ENCODE assay signal across 19 cellular contexts in the genomic region with DNA sequence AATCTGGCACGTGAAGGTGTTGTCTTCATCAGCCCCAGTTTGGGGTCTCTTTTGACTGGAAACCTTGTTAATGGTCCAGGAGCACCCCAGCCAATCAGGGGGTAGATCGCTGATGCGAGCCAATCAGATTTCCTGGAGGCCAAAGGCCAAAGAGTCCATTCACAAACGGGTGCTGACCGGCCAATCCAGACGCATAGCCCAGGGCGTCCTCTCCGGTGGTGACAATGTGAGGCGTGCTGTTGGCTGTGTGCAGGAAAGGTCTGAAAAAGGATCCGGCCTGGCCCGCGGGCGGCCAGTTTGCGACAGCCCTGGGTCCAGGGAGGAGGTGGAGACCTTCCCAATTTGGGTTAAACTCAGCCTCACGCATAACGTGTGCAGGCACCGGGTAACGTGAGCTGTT. TPM values are rescaled to one million over a fixed set of nuclear protein-coding genes. Genes with fewer than 3 reads are reported as not detected.
DNase-seq lines count a peak whose midpoint lies in the region; TF ChIP-seq lines count a peak whose summit lies in the region.
"Had no signal": no experiment of that assay in that cellular context is flagged by ENCODE, and none has a peak within 500 bp of the region (broad histone marks: within the 10 kb centered on the region; RNA-seq: fewer than 3 reads in every experiment).

No MANE protein-coding gene starts in this region.

- no peaks in the 10 kb centered on the region for H4K20me1 ChIP-seq in H9 (ENCODE audit: control insufficient read depth, insufficient read depth, insufficient read length)
- H4K20me1 ChIP-seq in SU-DHL-6 (ENCODE audit: low read depth, low read length), result no peaks in the 10 kb centered on the region

- H3K56ac ChIP-seq in H9 (ENCODE audit: insufficient read length, low read depth, low read length), result no peak overlapping the region

- H3K4me1 Mint-ChIP-seq in H9, result peaks cover 21 to 34% of the 10 kb centered on the region in 2 experiments

- WGBS in H9 (ENCODE audit: extremely low coverage, insufficient read length, low lambda C conversion rate), result no CpG with 5 or more reads among the region's 18 CpGs
- WGBS in adrenal gland, 4 donors, result 71 to 74% (median 73%) methylated on average over 15 to 18 of the region's 18 CpGs

- no peak overlapping the region for H2BK12ac ChIP-seq in H9 (ENCODE audit: insufficient read length, low read depth, low read length)

- H2BK15ac ChIP-seq in H9 (ENCODE audit: low read depth, low read length), result no peak overlapping the region

- H3K79me1 ChIP-seq in H9 (ENCODE audit: insufficient read depth, low read depth, low read length, poor library complexity, severe bottlenecking), result no peaks in the 10 kb centered on the region

- no peak overlapping the region for H2BK20ac ChIP-seq in H9 (ENCODE audit: low read depth, low read length, poor library complexity, severe bottlenecking)

- H2AFZ ChIP-seq in H9 (ENCODE audit: low read length), result no peak overlapping the region
- no peak overlapping the region for H2AFZ ChIP-seq in SU-DHL-6 (ENCODE audit: low read depth, low read length, severe bottlenecking)

- intact Hi-C loops in adrenal gland (cut with DNase I), result no loop called here

- H3K36me3 Mint-ChIP-seq in H9 (ENCODE audit: insufficient read depth in 1 of 3, low read depth in 3 of 3), result no peaks in the 10 kb centered on the region
- H3K36me3 Mint-ChIP-seq: activated naive CD8-positive, alpha-beta T cell had no signal

- no peaks in the 10 kb centered on the region for H3K4me1 ChIP-seq in H9 (ENCODE audit: insufficient read depth, low read length)
- H3K4me1 ChIP-seq in skeletal muscle satellite cell (ENCODE audit: control insufficient read depth, insufficient read depth, low read length), result peaks cover 31% of the 10 kb centered on the region
- peaks cover 12 to 27% of the 10 kb centered on the region in 2 donors for H3K4me1 ChIP-seq in adrenal gland (replicated peaks in 1 of 2)
- H3K4me1 ChIP-seq: foreskin keratinocyte had no signal

- H4K8ac ChIP-seq in H9 (replicated peaks; ENCODE audit: insufficient read length, low read depth, low read length), result no peak overlapping the region

- TF ChIP-seq CTCF in H9 (conservative IDR thresholded peaks at IDR 0.05) (no peak), SU-DHL-6 (IDR thresholded peaks at IDR 0.05; ENCODE audit: insufficient read depth, low read length, poor library complexity, severe bottlenecking) (no peak), adrenal gland (IDR thresholded peaks at IDR 0.05) (no peak)

- peaks cover 4% of the 10 kb centered on the region for H3K23me2 ChIP-seq in H9 (ENCODE audit: insufficient read length, low read depth, low read length, poor library complexity, severe bottlenecking)

- H3K4ac ChIP-seq in H9 (ENCODE audit: low read depth, low read length), result no peak overlapping the region

- H3K9ac ChIP-seq in H9 (ENCODE audit: extremely low read depth, insufficient read length, low read length), result no peak overlapping the region
- no peak overlapping the region for H3K9ac ChIP-seq in SU-DHL-6 (ENCODE audit: low read length)
- H3K9ac ChIP-seq in skeletal muscle satellite cell (ENCODE audit: low read depth, low read length), result no peak overlapping the region

- TF ChIP-seq POLR2A in adrenal gland (IDR thresholded peaks at IDR 0.05), result no peak

- H3K9me3 Mint-ChIP-seq in H9, result no peaks in the 10 kb centered on the region
- H3K9me3 Mint-ChIP-seq: naive thymus-derived CD8-positive, alpha-beta T cell had no signal

- H3K36me3 ChIP-seq in SU-DHL-6 (ENCODE audit: low read length) (no peaks in the 10 kb centered on the region), skeletal muscle satellite cell (ENCODE audit: insufficient read depth, low read length) (no peaks in the 10 kb centered on the region), adrenal gland (replicated peaks in 1 of 2) (no peaks in the 10 kb centered on the region)
- H3K36me3 ChIP-seq: HAP-1, lower lobe of right lung, tibial nerve had no signal

- no peak overlapping the region for H4K5ac ChIP-seq in H9 (ENCODE audit: insufficient read length, low read depth, low read length)

- no peak overlapping the region for H2BK5ac ChIP-seq in H9 (ENCODE audit: insufficient read length, low read length)

- no peaks in the 10 kb centered on the region for H3K9me2 ChIP-seq in SU-DHL-6 (replicated peaks; ENCODE audit: insufficient read depth, low read length)

- peak overlapping the region; percentile 46 to 56; a peak in 4 of 5 replicates for H3K4me3 Mint-ChIP-seq in H9

- no peak overlapping the region for H3K23ac ChIP-seq in H9 (ENCODE audit: insufficient read length, low read depth, low read length)

- H2AK5ac ChIP-seq in H9 (ENCODE audit: insufficient read length, low read length), result no peak overlapping the region

- H3K14ac ChIP-seq in H9 (ENCODE audit: insufficient read depth, low read length), result no peak overlapping the region

- H3F3A ChIP-seq in SU-DHL-6 (ENCODE audit: insufficient read depth), result peaks cover 59% of the 10 kb centered on the region

- H3K4me3 ChIP-seq in SU-DHL-6 (ENCODE audit: insufficient read depth, low read length, poor library complexity, severe bottlenecking) (no peak overlapping the region), skeletal muscle satellite cell (ENCODE audit: low read length) (no peak overlapping the region), adrenal gland (no peak overlapping the region)
- H3K4me3 ChIP-seq: HAP-1, lower lobe of right lung, tibial nerve had no signal

- peak overlapping the region; percentile 11 for H3K4me2 ChIP-seq in H9 (ENCODE audit: insufficient read depth, insufficient read length, low read length)
- peak overlapping the region; percentile 71 for H3K4me2 ChIP-seq in SU-DHL-6 (ENCODE audit: low read depth, low read length, poor library complexity, severe bottlenecking)
- H3K4me2 ChIP-seq in skeletal muscle satellite cell (ENCODE audit: low read length), result peak overlapping the region; percentile 31

- no peak overlapping the region for H2BK120ac ChIP-seq in H9 (ENCODE audit: low read depth, low read length, poor library complexity, severe bottlenecking)

- H3K27ac ChIP-seq in H9 (ENCODE audit: insufficient read length, low read depth, low read length) (no peak overlapping the region), SU-DHL-6 (ENCODE audit: low read depth, low read length) (peak overlapping the region; percentile 93), adrenal gland (no peak overlapping the region)
- H3K27ac ChIP-seq: foreskin keratinocyte, lower lobe of right lung, tibial nerve had no signal

- DNase-seq in H9 (peak; percentile 95), iPS-NIHi7 (ENCODE audit: extremely low spot score) (peak; percentile 81), activated gamma-delta T cell treated with Interleukin-2 at 50 U/mL for 16 hours (no peak), NCI-H187 treated with DMSO at 0.1 percent for 48 hours (lab: John Stamatoyannopoulos, UW) (no peak), adrenal gland (no peak)
- DNase-seq in stimulated activated CD4-positive, alpha-beta T cell treated with anti-CD3 and anti-CD28 coated beads, Interleukin-4, amount 100 ng/mL, for 1 hour, result no peak
- DNase-seq: activated CD4-positive, alpha-beta T cell treated with anti-CD3 and anti-CD28 coated beads for 4 hours; foreskin keratinocyte; lower lobe of right lung; naive thymus-derived CD8-positive, alpha-beta T cell; NCI-H2081 treated with DMSO at 0.1 percent for 48 hours; NCI-H82; stimulated activated CD4-positive, alpha-beta T cell treated with anti-CD3 and anti-CD28 coated beads, Interleukin-1b, Interleukin-23, amount 100 ng/mL, for 48 hours had no signal

- H3K27me3 Mint-ChIP-seq in H9 (ENCODE audit: low read depth), result peaks cover 13% of the 10 kb centered on the region
- H3K27me3 Mint-ChIP-seq: activated naive CD8-positive, alpha-beta T cell; naive thymus-derived CD8-positive, alpha-beta T cell had no signal

- H4K91ac ChIP-seq in H9 (ENCODE audit: insufficient read length, low read depth, low read length), result no peak overlapping the region

- no peak overlapping the region for H3K18ac ChIP-seq in H9 (ENCODE audit: insufficient read length, low read depth, low read length)

- peak overlapping the region in 1 of 3 experiments; percentile 35; a peak in 1 of 7 replicates for H3K27ac Mint-ChIP-seq in H9
- H3K27ac Mint-ChIP-seq: activated naive CD8-positive, alpha-beta T cell had no signal

- H3K79me2 ChIP-seq in H9 (ENCODE audit: insufficient read depth, low read length), result no peaks in the 10 kb centered on the region
- peaks cover 29% of the 10 kb centered on the region for H3K79me2 ChIP-seq in SU-DHL-6 (ENCODE audit: insufficient read depth, low read length)

- H3K27me3 ChIP-seq in H9 (ENCODE audit: insufficient read depth, low read length) (no peaks in the 10 kb centered on the region), SU-DHL-6 (ENCODE audit: low read length) (no peaks in the 10 kb centered on the region), skeletal muscle satellite cell (ENCODE audit: control insufficient read depth, insufficient read depth, low read length) (peaks cover 31% of the 10 kb centered on the region), adrenal gland (no peaks in the 10 kb centered on the region)

- no peak overlapping the region for H3T11ph ChIP-seq in H9 (ENCODE audit: low read length)

- H3K9me3 ChIP-seq in H9 (ENCODE audit: control insufficient read depth, low read depth, low read length) (no peaks in the 10 kb centered on the region), SU-DHL-6 (ENCODE audit: insufficient read depth, low read length) (no peaks in the 10 kb centered on the region), skeletal muscle satellite cell (replicated peaks; ENCODE audit: low read length) (no peaks in the 10 kb centered on the region), adrenal gland (replicated peaks in 1 of 3) (no peaks in the 10 kb centered on the region)
- H3K9me3 ChIP-seq: HAP-1, lower lobe of right lung, tibial nerve had no signal

RNA-seq across cellular contexts. Expression of a gene that starts 3.1 kb away (rescaled TPM):
- total RNA-seq in H9 (2021) (9.6 and 10.4 TPM in 2 replicates), adrenal gland (10 to 100 TPM in 6 of 8 donors, 1 to 10 TPM in 2; 6.0 to 18.6 (median 12.5) TPM)
- total RNA-seq in skeletal muscle satellite cell (2012; rRNA removed), result 1.8 and 4.4 TPM in 2 replicates
- 10 to 100 TPM in 1 of 3 donors, 1 to 10 TPM in 2; 1.8 to 19.1 (median 7.1) TPM for polyA plus RNA-seq in adrenal gland

RNA-seq across cellular contexts. Expression of a gene that starts 14.0 kb away (rescaled TPM):
- total RNA-seq in H9 (2021) (not detected in 2 replicates), adrenal gland (1 to 10 TPM in 7 of 8 donors, not detected in 1; 1.4 to 7.4 (median 2.3) TPM)
- total RNA-seq in skeletal muscle satellite cell (2012; rRNA removed), result 0.25 TPM in 1 of 2 replicates, not detected in the other
- 1 to 10 TPM in 2 of 3 donors, under 1 TPM in 1; 0.84 to 1.8 (median 1.1) TPM for polyA plus RNA-seq in adrenal gland
- total RNA-seq: renal cortical epithelial cell had no signal

RNA-seq across cellular contexts. Expression of a gene that starts 52.3 kb away (rescaled TPM):
- 42.8 and 45.1 TPM in 2 replicates for total RNA-seq in H9 (2021)
- 19.8 and 22.5 TPM in 2 replicates for total RNA-seq in skeletal muscle satellite cell (2012; rRNA removed)
- 100 to 1,000 TPM in 3 of 8 donors, 10 to 100 TPM in 5; 32.9 to 124 (median 80.4) TPM for total RNA-seq in adrenal gland
- polyA plus RNA-seq in adrenal gland, result 10 to 100 TPM in 2 of 3 donors, 1 to 10 TPM in 1; 6.7 to 21.0 (median 10.8) TPM

Comparison
In these comparisons a context has a peak if more than half of its experiments do, and no peak if none do; other contexts are left out.
1. DNase-seq: peak in H9 (single experiment) and iPS-NIHi7 (single experiment); none in activated gamma-delta T cell treated with Interleukin-2 at 50 U/mL for 16 hours (single experiment), NCI-H187 treated with DMSO at 0.1 percent for 48 hours (single experiment), adrenal gland (0 of 7) and stimulated activated CD4-positive, alpha-beta T cell treated with anti-CD3 and anti-CD28 coated beads, Interleukin-4, amount 100 ng/mL, for 1 hour (single experiment).
2. H3K4me2 ChIP-seq: peak in every context shown above with its lines; median percentile 71 in SU-DHL-6; 31 in skeletal muscle satellite cell; 11 in H9.